In the genomic region with DNA sequence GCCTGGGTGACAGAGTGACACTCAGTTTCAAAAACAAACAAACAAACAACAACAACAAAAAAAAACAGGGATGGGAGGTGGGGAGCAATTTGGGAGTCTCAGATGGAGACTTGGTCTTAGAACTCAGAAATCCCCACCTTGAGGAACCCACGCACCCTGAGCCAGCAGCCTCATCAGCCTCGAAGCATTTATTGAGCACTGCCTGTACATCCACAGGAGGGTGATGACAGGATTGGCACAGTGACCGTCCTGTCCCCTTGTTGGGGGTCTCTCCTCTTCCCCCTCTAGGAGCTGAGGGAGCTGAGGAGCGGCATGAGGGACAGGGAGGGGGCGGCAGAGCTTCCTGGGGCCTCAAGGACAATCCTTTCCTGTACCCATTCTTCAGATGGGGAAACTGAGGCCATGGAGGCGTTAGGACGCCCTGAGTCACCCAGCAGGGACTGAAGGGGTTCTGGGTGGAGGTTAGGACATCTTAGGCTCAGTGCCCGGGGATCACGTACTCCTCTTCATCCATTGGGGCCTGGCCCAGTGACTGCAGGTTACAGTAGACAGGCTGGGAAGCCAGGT, we compare ENCODE assay signal across 14 cellular contexts. TPM values are rescaled to one million over a fixed set of nuclear protein-coding genes. Genes with fewer than 3 reads are reported as not detected.
"Had no signal": no experiment of that assay in that cellular context is flagged by ENCODE, and none has a peak within 500 bp of the region (broad histone marks: within the 10 kb centered on the region; RNA-seq: fewer than 3 reads in every experiment).

No MANE protein-coding gene starts in this region.

- H2AFZ ChIP-seq: neural progenitor cell had no signal

- H3K27me3 ChIP-seq: tibial nerve, uterus had no signal

- DNase-seq: activated CD4-positive, alpha-beta T cell treated with anti-CD3 and anti-CD28 coated beads, Interleukin-2, amount 10 ng/mL, durations not matched to agents 7 days and 5 days; activated CD4-positive, CD25-positive, alpha-beta regulatory T cell; activated CD8-positive, alpha-beta memory T cell treated with anti-CD3 and anti-CD28 coated beads, Interleukin-2, amount 50 U/mL, for 48 hours; activated gamma-delta T cell; activated T-cell treated with anti-CD3 and anti-CD28 coated beads, Interleukin-2, amount 50 U/mL, for 72 hours; stimulated activated CD4-positive, alpha-beta T cell treated with anti-CD3 and anti-CD28 coated beads, Interleukin-2, amount 100 ng/mL, for 48 hours; stimulated activated naive CD4-positive, alpha-beta T cell; uterus had no signal

- H3K4me2 ChIP-seq: neural progenitor cell had no signal

- H3K36me3 ChIP-seq: cardiac muscle cell, neural progenitor cell, tibial nerve, uterus had no signal

- H3K4me3 ChIP-seq: cardiac muscle cell, lung, neural progenitor cell, tibial nerve, uterus had no signal

- H3K27ac ChIP-seq: cardiac muscle cell, neural progenitor cell, uterus had no signal

- H3K9me3 ChIP-seq: tibial nerve, uterus had no signal

- H3K4me1 ChIP-seq: neural progenitor cell had no signal

- H3K9ac ChIP-seq: neural progenitor cell had no signal

- ATAC-seq: activated naive CD4-positive, alpha-beta T cell treated with anti-CD3 and anti-CD28 coated beads, Interleukin-2, amount 50 U/mL, for 72 hours; activated T-cell treated with anti-CD3 and anti-CD28 coated beads, Interleukin-2, amount 50 U/mL, for 72 hours had no signal

RNA-seq across cellular contexts. Expression of gene GDF15, which starts 5.6 kb away (rescaled TPM):
- total RNA-seq: activated CD4-positive, alpha-beta T cell treated with anti-CD3 and anti-CD28 coated beads, Interleukin-2, amount 10 ng/mL, durations not matched to agents 7 days and 5 days had no signal

RNA-seq across cellular contexts. Expression of gene LRRC25, which starts 5.8 kb away (rescaled TPM):
- total RNA-seq: activated CD4-positive, alpha-beta T cell treated with anti-CD3 and anti-CD28 coated beads, Interleukin-2, amount 10 ng/mL, durations not matched to agents 7 days and 5 days; activated naive CD4-positive, alpha-beta T cell treated with anti-CD3 and anti-CD28 coated beads, Interleukin-2, amount 50 U/mL, for 72 hours; activated T-cell treated with anti-CD3 and anti-CD28 coated beads, Interleukin-2, amount 50 U/mL, for 72 hours; cardiac muscle cell; renal cortical epithelial cell had no signal
- polyA plus RNA-seq: cardiac muscle cell had no signal
